21 cellular contexts compared by ENCODE assay signal in genomic region chr19:2226051-2226839, GRCh38. TPM values are rescaled to one million over a fixed set of nuclear protein-coding genes. Genes with fewer than 3 reads are reported as not detected.
DNase-seq lines count a peak whose midpoint lies in the region; ATAC-seq, FAIRE-seq and TF ChIP-seq lines count a peak whose summit lies in the region.
"Had no signal": no experiment of that assay in that cellular context is flagged by ENCODE, and none has a peak within 500 bp of the region (broad histone marks: within the 10 kb centered on the region; RNA-seq: fewer than 3 reads in every experiment).

No MANE protein-coding gene starts in this region.

- WGBS in right cardiac atrium = 93% methylated on average over 59 of the region's 59 CpGs

- no peaks in the 10 kb centered on the region for H3K9me3 ChIP-seq in BLaER1
- H3K9me3 ChIP-seq in CD8-positive, alpha-beta T cell (ENCODE audit: low read length) = no peaks in the 10 kb centered on the region
- no peaks in the 10 kb centered on the region for H3K9me3 ChIP-seq in endothelial cell of umbilical vein (replicated peaks; ENCODE audit: control insufficient read depth, insufficient read depth, low read length)
- H3K9me3 ChIP-seq in CD4-positive, alpha-beta memory T cell (ENCODE audit: control insufficient read depth in 1 of 2, low read length in 2 of 2) = no peaks in the 10 kb centered on the region
- no peaks in the 10 kb centered on the region for H3K9me3 ChIP-seq in right cardiac atrium (ENCODE audit: control insufficient read depth, low read length)

- H3K79me2 ChIP-seq in endothelial cell of umbilical vein (ENCODE audit: control insufficient read depth, insufficient read depth, low read length) = no peaks in the 10 kb centered on the region

- intact Hi-C loops in CD8-positive, alpha-beta T cell (cut with DNase I, micrococcal nuclease) = no loop called here
- intact Hi-C loops in endothelial cell of umbilical vein (cut with micrococcal nuclease) = no loop called here
- intact Hi-C loops in CD4-positive, alpha-beta memory T cell (cut with micrococcal nuclease) = no loop called here
- intact Hi-C loops in right cardiac atrium (cut with DNase I) = loop anchor here in 1 of 4 donors (10.0 kb wide), 1 partner anchor 71 kb away; the partner anchor contains the start of gene AP3D1

- H3K4me3 Mint-ChIP-seq in CD8-positive, alpha-beta T cell = no peak overlapping the region
- H3K4me3 Mint-ChIP-seq in WTC11 = no peak overlapping the region
- no peak overlapping the region for H3K4me3 Mint-ChIP-seq in CD4-positive, alpha-beta memory T cell
- H3K4me3 Mint-ChIP-seq: CD4-positive, CD25-positive, alpha-beta regulatory T cell; T-cell had no signal

- peak overlapping the region; percentile 71 for H3K27ac Mint-ChIP-seq in CD8-positive, alpha-beta T cell
- peak overlapping the region; percentile 49; the same call in 1 of the 2 replicates for H3K27ac Mint-ChIP-seq in WTC11
- peak overlapping the region in 1 of 7 donors; percentile 66 for H3K27ac Mint-ChIP-seq in CD4-positive, alpha-beta memory T cell
- H3K27ac Mint-ChIP-seq: CD4-positive, CD25-positive, alpha-beta regulatory T cell; T-cell had no signal

- dilution Hi-C loops in endothelial cell of umbilical vein (cut with MboI; ENCODE audit: extremely low pct_ligation_motif_present, low sequenced_read_pairs) = no loop called here

- FAIRE-seq in endothelial cell of umbilical vein (lab: Jason Lieb, UNC) = no peak

- DNase-seq in CD8-positive, alpha-beta T cell = no peak
- DNase-seq in WTC11 (ENCODE audit: low spot score) (no peak), endothelial cell of umbilical vein (ENCODE audit: low read depth, low spot score) (no peak), NCI-H1417 treated with DMSO at 0.1 percent for 48 hours (lab: John Stamatoyannopoulos, UW) (no peak), right cardiac atrium (no peak), HEK293T (ENCODE audit: extremely low spot score) (no peak)
- DNase-seq in CD4-positive, alpha-beta memory T cell = no peak
- DNase-seq: ACHN; Calu3; CD4-positive, CD25-positive, alpha-beta regulatory T cell; KBM-7; NCI-H187 treated with DMSO at 0.1 percent for 48 hours; NCI-H226; NCI-H524; NCI-H82; SHP77 treated with DMSO at 0.1 percent for 48 hours; T-cell had no signal

- H3K4me1 Mint-ChIP-seq in CD8-positive, alpha-beta T cell (ENCODE audit: low read depth) = peaks cover 6% of the 10 kb centered on the region
- H3K4me1 Mint-ChIP-seq in WTC11 = no peaks in the 10 kb centered on the region
- H3K4me1 Mint-ChIP-seq in CD4-positive, alpha-beta memory T cell = peaks cover 0 to 8% (median 3%) of the 10 kb centered on the region in 4 donors

- H3K4me1 ChIP-seq in BLaER1 (peaks cover 100% of the 10 kb centered on the region), endothelial cell of umbilical vein (ENCODE audit: control insufficient read depth, extremely low read depth, insufficient read depth, low read length) (no peaks in the 10 kb centered on the region), right cardiac atrium (ENCODE audit: control insufficient read depth, insufficient read depth, low read length) (no peaks in the 10 kb centered on the region)
- H3K4me1 ChIP-seq in CD8-positive, alpha-beta T cell (ENCODE audit: insufficient read depth, low read length) = no peaks in the 10 kb centered on the region
- no peaks in the 10 kb centered on the region for H3K4me1 ChIP-seq in CD4-positive, alpha-beta memory T cell (ENCODE audit: insufficient read depth, low read length)

- peak overlapping the region; percentile 93 for H3K4me2 ChIP-seq in BLaER1
- no peak overlapping the region for H3K4me2 ChIP-seq in endothelial cell of umbilical vein (ENCODE audit: insufficient read depth, low read length)

- CTCF ChIA-PET in CD8-positive, alpha-beta T cell (lab: Charles Lee) = no interaction called here
- CTCF ChIA-PET in WTC11 (lab: Charles Lee) = interaction anchor here (0.6 to 1.6 kb wide), 4 partner anchors 10 to 90 kb away, joined by 3 to 7 read pairs (median 3); partner anchors contain the start of gene PLEKHJ1
- CTCF ChIA-PET in endothelial cell of umbilical vein (lab: Charles Lee) = no interaction called here
- CTCF ChIA-PET in CD4-positive, alpha-beta memory T cell (lab: Charles Lee; ENCODE audit: partially characterized antibody) = no interaction called here
- CTCF ChIA-PET in HEK293T (lab: Yijun Ruan, JAX) = no interaction called here

- TF ChIP-seq POLR2A in endothelial cell of umbilical vein (IDR thresholded peaks at IDR 0.05; ENCODE audit: low read depth, low read length) = no peak

- H3K36me3 Mint-ChIP-seq in CD8-positive, alpha-beta T cell = peaks cover 51% of the 10 kb centered on the region
- H3K36me3 Mint-ChIP-seq in WTC11 = peaks cover 28% of the 10 kb centered on the region
- peaks cover 13 to 40% of the 10 kb centered on the region in 2 donors for H3K36me3 Mint-ChIP-seq in CD4-positive, alpha-beta memory T cell

- TF ChIP-seq CTCF in CD8-positive, alpha-beta T cell (IDR thresholded peaks at IDR 0.05) = no peak
- no peak for TF ChIP-seq CTCF in WTC11 (IDR thresholded peaks at IDR 0.05)
- TF ChIP-seq CTCF in endothelial cell of umbilical vein (IDR thresholded peaks at IDR 0.05; ENCODE audit: extremely low read depth in 1 of 2, insufficient read depth in 1 of 2, low read depth in 1 of 2, low read length in 2 of 2) = no peak

- TSS peak; percentile 14 for BruUV-seq in endothelial cell of umbilical vein (replicated peaks; lab: Mats Ljungman, UMichigan)

- H3K36me3 ChIP-seq in BLaER1 (peaks cover 69% of the 10 kb centered on the region), endothelial cell of umbilical vein (ENCODE audit: control insufficient read depth in 2 of 2, extremely low read depth in 1 of 2, insufficient read depth in 2 of 2, low read length in 2 of 2) (peaks cover 2 to 26% of the 10 kb centered on the region in 2 experiments)
- H3K36me3 ChIP-seq in CD8-positive, alpha-beta T cell (ENCODE audit: insufficient read depth, low read length) = no peaks in the 10 kb centered on the region
- H3K36me3 ChIP-seq in CD4-positive, alpha-beta memory T cell (ENCODE audit: insufficient read depth, low read length) = peaks cover 22% of the 10 kb centered on the region

- H3K9me3 Mint-ChIP-seq in CD8-positive, alpha-beta T cell = no peaks in the 10 kb centered on the region
- no peaks in the 10 kb centered on the region for H3K9me3 Mint-ChIP-seq in WTC11
- H3K9me3 Mint-ChIP-seq in CD4-positive, alpha-beta memory T cell = no peaks in the 10 kb centered on the region
- H3K9me3 Mint-ChIP-seq: T-cell had no signal

- H3K27ac ChIP-seq in BLaER1 (peak overlapping the region; percentile 89), endothelial cell of umbilical vein (ENCODE audit: insufficient read depth, low read depth, low read length) (no peak overlapping the region), right cardiac atrium (ENCODE audit: low read length) (no peak overlapping the region)
- no peak overlapping the region for H3K27ac ChIP-seq in CD8-positive, alpha-beta T cell (ENCODE audit: low read depth, low read length)
- H3K27ac ChIP-seq in CD4-positive, alpha-beta memory T cell (ENCODE audit: low read depth, low read length) = no peak overlapping the region

- no peaks in the 10 kb centered on the region for H3K27me3 ChIP-seq in BLaER1
- no peaks in the 10 kb centered on the region for H3K27me3 ChIP-seq in CD8-positive, alpha-beta T cell (ENCODE audit: insufficient read depth, low read length)
- H3K27me3 ChIP-seq in endothelial cell of umbilical vein (ENCODE audit: control insufficient read depth in 2 of 2, insufficient read depth in 2 of 2, low read length in 2 of 2) = no peaks in the 10 kb centered on the region
- no peaks in the 10 kb centered on the region for H3K27me3 ChIP-seq in CD4-positive, alpha-beta memory T cell (ENCODE audit: insufficient read depth, low read length)
- H3K27me3 ChIP-seq in right cardiac atrium (ENCODE audit: control insufficient read depth, insufficient read depth) = no peaks in the 10 kb centered on the region

- H3K9ac ChIP-seq in BLaER1 (no peak overlapping the region), endothelial cell of umbilical vein (replicated peaks; ENCODE audit: extremely low read depth, insufficient read depth, low read length) (no peak overlapping the region)

- H4K20me1 ChIP-seq in BLaER1 = peaks cover 93% of the 10 kb centered on the region
- no peaks in the 10 kb centered on the region for H4K20me1 ChIP-seq in endothelial cell of umbilical vein (replicated peaks; ENCODE audit: control insufficient read depth, extremely low read depth, insufficient read depth, low read length)

- H3K4me3 ChIP-seq in BLaER1 = no peak overlapping the region
- no peak overlapping the region for H3K4me3 ChIP-seq in CD8-positive, alpha-beta T cell (ENCODE audit: low read depth, low read length)
- H3K4me3 ChIP-seq in endothelial cell of umbilical vein (replicated peaks in 1 of 3; ENCODE audit: insufficient read depth in 1 of 3, low read depth in 1 of 3, low read length in 3 of 3) = no peak overlapping the region
- H3K4me3 ChIP-seq in CD4-positive, alpha-beta memory T cell (ENCODE audit: low read length in 2 of 2) = no peak overlapping the region
- H3K4me3 ChIP-seq in right cardiac atrium (ENCODE audit: low read length) = no peak overlapping the region

- no peak overlapping the region for H2AFZ ChIP-seq in endothelial cell of umbilical vein (ENCODE audit: low read depth, low read length)

- POLR2A ChIA-PET in CD8-positive, alpha-beta T cell (lab: Charles Lee) = no interaction called here
- POLR2A ChIA-PET in WTC11 (lab: Charles Lee) (interaction anchor here (0.5 kb wide), 1 partner anchor 280 kb away, joined by 3 read pairs; no protein-coding TSS in a partner anchor), endothelial cell of umbilical vein (lab: Charles Lee) (no interaction called here), HEK293T (lab: Yijun Ruan, JAX) (no interaction called here)
- POLR2A ChIA-PET in CD4-positive, alpha-beta memory T cell (lab: Charles Lee; ENCODE audit: partially characterized antibody) = no interaction called here

- no peaks in the 10 kb centered on the region for H3K9me1 ChIP-seq in endothelial cell of umbilical vein (replicated peaks; ENCODE audit: control insufficient read depth, extremely low read depth, insufficient read depth, low read length)

- no peaks in the 10 kb centered on the region for H3K27me3 Mint-ChIP-seq in CD8-positive, alpha-beta T cell (ENCODE audit: low read depth)
- H3K27me3 Mint-ChIP-seq in WTC11 (ENCODE audit: low read depth) = no peaks in the 10 kb centered on the region
- H3K27me3 Mint-ChIP-seq in CD4-positive, alpha-beta memory T cell = no peaks in the 10 kb centered on the region
- H3K27me3 Mint-ChIP-seq: CD4-positive, CD25-positive, alpha-beta regulatory T cell; T-cell had no signal

- no peak for ATAC-seq in CD8-positive, alpha-beta T cell
- no peak for ATAC-seq in WTC11
- ATAC-seq in right cardiac atrium = no peak
- ATAC-seq: SK-N-SH treated with all-trans-retinoic acid at 6 μM for 48 hours, T-cell had no signal

RNA-seq across cellular contexts. Expression of gene PLEKHJ1, which starts 9.9 kb away (rescaled TPM):
- 10 to 100 TPM; 25.9 to 26.1 TPM for total RNA-seq in CD8-positive, alpha-beta T cell
- total RNA-seq in WTC11 (2021) = 164 to 189 TPM (median 167 TPM) in 3 replicates
- total RNA-seq in endothelial cell of umbilical vein = 73.4 and 82.4 TPM in 2 replicates
- polyA plus RNA-seq in endothelial cell of umbilical vein = 115 and 125 TPM in 2 replicates
- polyA plus RNA-seq in endothelial cell of umbilical vein (2011; cell fraction: cytosol; rRNA removed) = 63.1 and 87.2 TPM in 2 replicates
- polyA plus RNA-seq in endothelial cell of umbilical vein (2011; cell fraction: nucleus; rRNA removed) = 104 and 112 TPM in 2 replicates
- 53.4 and 75.6 TPM in 2 replicates for polyA plus RNA-seq in endothelial cell of umbilical vein (2012)
- polyA minus RNA-seq in endothelial cell of umbilical vein = 30.6 and 42.7 TPM in 2 replicates
- 21.8 TPM for polyA minus RNA-seq in endothelial cell of umbilical vein (2011; cell fraction: cytosol; rRNA and poly(A)+ RNA removed)
- polyA minus RNA-seq in endothelial cell of umbilical vein (2011; cell fraction: nucleus; rRNA and poly(A)+ RNA removed) = 15.4 and 15.6 TPM in 2 replicates
- total RNA-seq in CD4-positive, alpha-beta memory T cell = 10 to 100 TPM; 64.9 to 65.3 TPM
- 100 to 1,000 TPM; 105 to 119 TPM for polyA plus RNA-seq in CD4-positive, alpha-beta memory T cell
- 10 to 100 TPM; 39.9 to 51.8 (median 45.8) TPM for total RNA-seq in right cardiac atrium
- polyA plus RNA-seq in right cardiac atrium = 65.2 TPM

RNA-seq across cellular contexts. Expression of gene SF3A2, which starts 10.4 kb away (rescaled TPM):
- 100 to 1,000 TPM; 164 to 167 TPM for total RNA-seq in CD8-positive, alpha-beta T cell
- total RNA-seq in WTC11 (2021) = 167 to 184 TPM (median 169 TPM) in 3 replicates
- total RNA-seq in endothelial cell of umbilical vein = 140 and 164 TPM in 2 replicates
- polyA plus RNA-seq in endothelial cell of umbilical vein = 19.1 and 21.5 TPM in 2 replicates
- polyA plus RNA-seq in endothelial cell of umbilical vein (2011; cell fraction: cytosol; rRNA removed) = 37.2 and 46.9 TPM in 2 replicates
- polyA plus RNA-seq in endothelial cell of umbilical vein (2011; cell fraction: nucleus; rRNA removed) = 97.6 and 105 TPM in 2 replicates
- polyA plus RNA-seq in endothelial cell of umbilical vein (2012) = 94.8 and 130 TPM in 2 replicates
- polyA minus RNA-seq in endothelial cell of umbilical vein = 27.4 and 29.2 TPM in 2 replicates
- 44.2 TPM for polyA minus RNA-seq in endothelial cell of umbilical vein (2011; cell fraction: cytosol; rRNA and poly(A)+ RNA removed)
- polyA minus RNA-seq in endothelial cell of umbilical vein (2011; cell fraction: nucleus; rRNA and poly(A)+ RNA removed) = 50.4 and 106 TPM in 2 replicates
- total RNA-seq in CD4-positive, alpha-beta memory T cell = 100 to 1,000 TPM; 140 to 141 TPM
- polyA plus RNA-seq in CD4-positive, alpha-beta memory T cell = 10 to 100 TPM in 1 of 2 donors, 1 to 10 TPM in 1; 8.3 to 37.8 TPM
- total RNA-seq in right cardiac atrium = 10 to 100 TPM; 30.0 to 34.9 (median 33.1) TPM
- polyA plus RNA-seq in right cardiac atrium = 26.4 TPM

RNA-seq across cellular contexts. Expression of gene AMH, which starts 22.9 kb away (rescaled TPM):
- 1 to 10 TPM; 2.2 to 4.4 TPM for total RNA-seq in CD8-positive, alpha-beta T cell
- total RNA-seq in WTC11 (2021) (4.7 to 11.2 TPM (median 5.2 TPM) in 3 replicates), endothelial cell of umbilical vein (7.5 and 9.6 TPM in 2 replicates), right cardiac atrium (1 to 10 TPM in 2 of 4 donors, under 1 TPM in 2; 0.31 to 1.6 (median 1.1) TPM)
- polyA plus RNA-seq in endothelial cell of umbilical vein (3.3 and 4.3 TPM in 2 replicates), right cardiac atrium (0.36 TPM)
- polyA plus RNA-seq in endothelial cell of umbilical vein (2011; cell fraction: cytosol; rRNA removed) = 0.37 and 0.86 TPM in 2 replicates
- polyA plus RNA-seq in endothelial cell of umbilical vein (2011; cell fraction: nucleus; rRNA removed) = 22.0 and 22.7 TPM in 2 replicates
- polyA plus RNA-seq in endothelial cell of umbilical vein (2012) = 1.9 and 2.9 TPM in 2 replicates
- polyA minus RNA-seq in endothelial cell of umbilical vein = 0.80 and 0.98 TPM in 2 replicates
- 3.6 TPM for polyA minus RNA-seq in endothelial cell of umbilical vein (2011; cell fraction: cytosol; rRNA and poly(A)+ RNA removed)
- polyA minus RNA-seq in endothelial cell of umbilical vein (2011; cell fraction: nucleus; rRNA and poly(A)+ RNA removed) = 4.2 and 6.6 TPM in 2 replicates
- 10 to 100 TPM in 1 of 2 experiments, 1 to 10 TPM in 1; 7.5 to 12.7 TPM for total RNA-seq in CD4-positive, alpha-beta memory T cell
- polyA plus RNA-seq in CD4-positive, alpha-beta memory T cell = not detected
- polyA plus RNA-seq: CD4-positive, CD25-positive, alpha-beta regulatory T cell had no signal

RNA-seq across cellular contexts. Expression of gene JSRP1, which starts 30.0 kb away (rescaled TPM):
- total RNA-seq in CD8-positive, alpha-beta T cell = under 1 TPM in 1 of 2 experiments, not detected in 1; 0.92 TPM
- 0.33 to 1.4 TPM (median 0.73 TPM) in 3 replicates for total RNA-seq in WTC11 (2021)
- total RNA-seq in endothelial cell of umbilical vein = not detected in 2 replicates
- polyA plus RNA-seq in endothelial cell of umbilical vein = not detected in 2 replicates
- polyA plus RNA-seq in endothelial cell of umbilical vein (2011; cell fraction: cytosol; rRNA removed) = not detected in 2 replicates
- not detected in 2 replicates for polyA plus RNA-seq in endothelial cell of umbilical vein (2011; cell fraction: nucleus; rRNA removed)
- polyA plus RNA-seq in endothelial cell of umbilical vein (2012) = 0.21 TPM in 1 of 2 replicates, not detected in the other
- polyA minus RNA-seq in endothelial cell of umbilical vein = not detected in 2 replicates
- not detected for polyA minus RNA-seq in endothelial cell of umbilical vein (2011; cell fraction: cytosol; rRNA and poly(A)+ RNA removed)
- polyA minus RNA-seq in endothelial cell of umbilical vein (2011; cell fraction: nucleus; rRNA and poly(A)+ RNA removed) = not detected in 2 replicates
- 1 to 10 TPM; 1.3 to 1.5 TPM for total RNA-seq in CD4-positive, alpha-beta memory T cell
- polyA plus RNA-seq in CD4-positive, alpha-beta memory T cell = 1 to 10 TPM; 1.1 to 1.7 TPM
- not detected for total RNA-seq in right cardiac atrium
- 0.75 TPM for polyA plus RNA-seq in right cardiac atrium
- total RNA-seq: H4, RPMI7951 had no signal

RNA-seq across cellular contexts. Expression of gene PEAK3, which starts 55.7 kb away (rescaled TPM):
- not detected for total RNA-seq in CD8-positive, alpha-beta T cell
- total RNA-seq in WTC11 (2021) (not detected in 3 replicates), endothelial cell of umbilical vein (not detected in 2 replicates), right cardiac atrium (1 to 10 TPM; 1.0 to 3.1 (median 1.7) TPM)
- polyA plus RNA-seq in endothelial cell of umbilical vein (0.03 TPM in 1 of 2 replicates, not detected in the other), right cardiac atrium (0.84 TPM)
- not detected in 2 replicates for polyA plus RNA-seq in endothelial cell of umbilical vein (2011; cell fraction: cytosol; rRNA removed)
- polyA plus RNA-seq in endothelial cell of umbilical vein (2011; cell fraction: nucleus; rRNA removed) = not detected in 2 replicates
- polyA plus RNA-seq in endothelial cell of umbilical vein (2012) = not detected in 2 replicates
- not detected in 2 replicates for polyA minus RNA-seq in endothelial cell of umbilical vein
- polyA minus RNA-seq in endothelial cell of umbilical vein (2011; cell fraction: cytosol; rRNA and poly(A)+ RNA removed) = not detected
- not detected in 2 replicates for polyA minus RNA-seq in endothelial cell of umbilical vein (2011; cell fraction: nucleus; rRNA and poly(A)+ RNA removed)
- under 1 TPM in 1 of 2 experiments, not detected in 1; 0.11 TPM for total RNA-seq in CD4-positive, alpha-beta memory T cell
- polyA plus RNA-seq in CD4-positive, alpha-beta memory T cell = under 1 TPM; 0.07 TPM
- total RNA-seq: Calu3; CD4-positive, CD25-positive, alpha-beta regulatory T cell had no signal
